In the genomic region with DNA sequence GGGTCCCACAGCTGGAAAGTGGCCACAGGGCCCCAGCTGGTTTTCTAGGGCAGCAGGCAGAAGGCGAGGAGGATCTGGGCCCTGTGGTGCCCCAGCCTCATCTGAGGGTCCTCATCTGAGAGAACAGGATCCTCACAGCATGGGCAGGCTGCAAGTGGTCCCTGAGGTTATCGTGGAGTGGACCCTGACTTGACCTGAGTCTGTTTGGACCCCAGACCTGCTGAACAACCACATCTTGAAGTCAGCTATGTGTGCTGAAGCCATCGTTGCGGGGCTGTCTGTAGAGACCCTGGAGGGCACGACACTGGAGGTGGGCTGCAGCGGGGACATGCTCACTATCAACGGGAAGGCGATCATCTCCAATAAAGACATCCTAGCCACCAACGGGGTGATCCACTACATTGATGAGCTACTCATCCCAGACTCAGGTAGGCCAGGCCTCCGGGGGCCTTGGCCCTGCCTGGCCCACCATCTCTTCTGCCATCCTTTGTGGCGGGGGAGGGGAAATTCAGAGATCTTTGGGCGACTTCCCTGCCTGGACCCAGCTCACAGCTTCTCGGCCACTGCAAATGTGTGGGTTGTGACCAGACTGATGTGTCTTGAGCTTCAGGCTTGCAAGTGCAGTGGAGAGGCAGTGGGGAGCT, we compare ENCODE assay signal across 20 cellular contexts. TPM values are rescaled to one million over a fixed set of nuclear protein-coding genes. Genes with fewer than 3 reads are reported as not detected.
DNase-seq lines count a peak whose midpoint lies in the region; ATAC-seq and TF ChIP-seq lines count a peak whose summit lies in the region.
"Had no signal": no experiment of that assay in that cellular context is flagged by ENCODE, and none has a peak within 500 bp of the region (broad histone marks: within the 10 kb centered on the region; RNA-seq: fewer than 3 reads in every experiment).

No MANE protein-coding gene starts in this region.

- no peak overlapping the region for H3K4me3 ChIP-seq in heart right ventricle
- H3K4me3 ChIP-seq in foreskin fibroblast (ENCODE audit: low read depth in 1 of 2, low read length in 2 of 2) = no peak overlapping the region
- H3K4me3 ChIP-seq: cardiac muscle cell, mucosa of descending colon had no signal

- ATAC-seq in heart right ventricle = no peak
- no peak for ATAC-seq in left ventricle myocardium superior
- ATAC-seq: activated CD8-positive, alpha-beta T cell treated with anti-CD3 and anti-CD28 coated beads for 36 hours had no signal

- DNase-seq in heart right ventricle (no peak), left ventricle myocardium superior (no peak), epithelial cell of prostate (ENCODE audit: low read depth, low spot score) (no peak), osteocyte (ENCODE audit: extremely low spot score, unreplicated experiment) (no peak), NCI-H82 (lab: John Stamatoyannopoulos, UW) (no peak), NCI-H146 treated with DMSO at 0.1 percent for 48 hours (lab: John Stamatoyannopoulos, UW; ENCODE audit: unreplicated experiment) (no peak), foreskin fibroblast (no peak), HEK293T (ENCODE audit: extremely low spot score) (no peak)
- DNase-seq: activated B cell treated with CpG ODN at 0.5 μM for 24 hours; activated CD8-positive, alpha-beta T cell treated with anti-CD3 and anti-CD28 coated beads for 36 hours; activated naive CD8-positive, alpha-beta T cell treated with anti-CD3 and anti-CD28 coated beads for 36 hours; CD4-positive, alpha-beta memory T cell; mucosa of descending colon; NCI-H1417 treated with DMSO at 0.1 percent for 48 hours; NCI-H2227 treated with DMSO at 0.1 percent for 48 hours; occipital lobe; SHP77 treated with DMSO at 0.1 percent for 48 hours; stimulated activated CD4-positive, alpha-beta T cell treated with anti-CD3 and anti-CD28 coated beads, Interleukin-4, amount 100 ng/mL, for 24 hours had no signal

- H3K9me3 ChIP-seq in heart right ventricle = no peaks in the 10 kb centered on the region
- H3K9me3 ChIP-seq: mucosa of descending colon had no signal

- TF ChIP-seq CTCF in heart right ventricle (IDR thresholded peaks at IDR 0.05) (no peak), osteocyte (IDR thresholded peaks at IDR 0.05) (no peak), foreskin fibroblast (IDR thresholded peaks at IDR 0.05; ENCODE audit: low read depth, low read length) (no peak)

- H3K27me3 Mint-ChIP-seq in osteocyte (ENCODE audit: unreplicated experiment) = no peaks in the 10 kb centered on the region
- H3K27me3 Mint-ChIP-seq: activated CD8-positive, alpha-beta T cell treated with anti-CD3 and anti-CD28 coated beads for 36 hours; activated naive CD8-positive, alpha-beta T cell treated with anti-CD3 and anti-CD28 coated beads for 36 hours; CD4-positive, alpha-beta memory T cell had no signal

- intact Hi-C loops in heart right ventricle (cut with DNase I) = loop anchor here in 1 of 10 donors (5.0 kb wide), 1 partner anchor 1279 kb away; no protein-coding TSS in a partner anchor
- intact Hi-C loops in left ventricle myocardium superior (cut with micrococcal nuclease) = no loop called here

- H3K4me1 Mint-ChIP-seq in osteocyte (ENCODE audit: unreplicated experiment) = peaks cover 43% of the 10 kb centered on the region
- H3K4me1 Mint-ChIP-seq: activated B cell treated with CpG ODN at 0.5 μM for 24 hours; activated naive CD8-positive, alpha-beta T cell treated with anti-CD3 and anti-CD28 coated beads for 36 hours had no signal

- POLR2A ChIA-PET in HEK293T (lab: Yijun Ruan, JAX) = interaction anchor here (1.0 to 1.4 kb wide), 3 partner anchors 12 to 66 kb away, joined by 4 to 7 read pairs (median 5); no protein-coding TSS in a partner anchor

- no peaks in the 10 kb centered on the region for H3K9me3 Mint-ChIP-seq in osteocyte (ENCODE audit: unreplicated experiment)
- H3K9me3 Mint-ChIP-seq: activated B cell treated with CpG ODN at 0.5 μM for 24 hours; activated CD8-positive, alpha-beta T cell treated with anti-CD3 and anti-CD28 coated beads for 36 hours; activated naive CD8-positive, alpha-beta T cell treated with anti-CD3 and anti-CD28 coated beads for 36 hours; activated T-cell treated with anti-CD3 and anti-CD28 coated beads, Interleukin-2, amount 50 U/mL, for 72 hours had no signal

- H3K27ac ChIP-seq in heart right ventricle (peak overlapping the region in 8 of 10 donors; percentile 24 to 61 (median 50)), epithelial cell of prostate (peak overlapping the region; percentile 46)
- H3K27ac ChIP-seq: cardiac muscle cell had no signal

- H3K36me3 Mint-ChIP-seq in osteocyte (ENCODE audit: unreplicated experiment) = peaks cover 20% of the 10 kb centered on the region
- H3K36me3 Mint-ChIP-seq: activated naive CD8-positive, alpha-beta T cell treated with anti-CD3 and anti-CD28 coated beads for 36 hours; CD4-positive, alpha-beta memory T cell had no signal

- H3K27me3 ChIP-seq in heart right ventricle = no peaks in the 10 kb centered on the region
- H3K27me3 ChIP-seq: cardiac muscle cell had no signal

- peak overlapping the region; percentile 38 for H3K27ac Mint-ChIP-seq in osteocyte (ENCODE audit: unreplicated experiment)
- H3K27ac Mint-ChIP-seq: activated B cell treated with CpG ODN at 0.5 μM for 24 hours; activated CD8-positive, alpha-beta T cell treated with anti-CD3 and anti-CD28 coated beads for 36 hours; activated naive CD8-positive, alpha-beta T cell treated with anti-CD3 and anti-CD28 coated beads for 36 hours; activated T-cell treated with anti-CD3 and anti-CD28 coated beads, Interleukin-2, amount 50 U/mL, for 72 hours; CD4-positive, alpha-beta memory T cell had no signal

- H3K36me3 ChIP-seq in heart right ventricle = peaks cover 0 to 100% (median 6%) of the 10 kb centered on the region in 9 donors
- H3K36me3 ChIP-seq: cardiac muscle cell had no signal

- H3K4me3 Mint-ChIP-seq in osteocyte (ENCODE audit: unreplicated experiment) = no peak overlapping the region
- H3K4me3 Mint-ChIP-seq: activated B cell treated with CpG ODN at 0.5 μM for 24 hours; activated CD8-positive, alpha-beta T cell treated with anti-CD3 and anti-CD28 coated beads for 36 hours; activated naive CD8-positive, alpha-beta T cell treated with anti-CD3 and anti-CD28 coated beads for 36 hours; activated T-cell treated with anti-CD3 and anti-CD28 coated beads, Interleukin-2, amount 50 U/mL, for 72 hours; CD4-positive, alpha-beta memory T cell had no signal

- H3K4me1 ChIP-seq in heart right ventricle = peaks cover 0 to 38% (median 22%) of the 10 kb centered on the region in 9 donors

- CTCF ChIA-PET in HEK293T (lab: Yijun Ruan, JAX) = interaction anchor here (0.6 to 1.7 kb wide), 3 partner anchors 75 to 487 kb away, joined by 3 to 7 read pairs (median 4); no protein-coding TSS in a partner anchor

- 96% methylated on average over 13 of the region's 13 CpGs for WGBS in heart right ventricle, 2 donors

TF ChIP-seq in HEK293T, 16 proteins besides CTCF, POLR2A, EP300 and RAD21:
- TF ChIP-seq TARDBP (IDR thresholded peaks at IDR 0.05) = no peak
- no peak for TF ChIP-seq FOXM1 (IDR thresholded peaks at IDR 0.05; ENCODE audit: borderline replicate concordance)
- TF ChIP-seq ARNT (IDR thresholded peaks at IDR 0.05) = no peak
- TF ChIP-seq FOXK2 (IDR thresholded peaks at IDR 0.05) = no peak
- no peak for TF ChIP-seq L3MBTL2 (conservative IDR thresholded peaks at IDR 0.05)
- no peak for TF ChIP-seq SP1 (IDR thresholded peaks at IDR 0.05)
- no peak for TF ChIP-seq NFRKB (IDR thresholded peaks at IDR 0.05)
- TF ChIP-seq FOXA1 (IDR thresholded peaks at IDR 0.05) = no peak
- no peak for TF ChIP-seq PKNOX1 (IDR thresholded peaks at IDR 0.05)
- TF ChIP-seq ELF4 (IDR thresholded peaks at IDR 0.05) = no peak
- TF ChIP-seq CTBP1 (IDR thresholded peaks at IDR 0.05; ENCODE audit: borderline replicate concordance) = no peak
- TF ChIP-seq ZNF384 (IDR thresholded peaks at IDR 0.05) = no peak
- no peak for TF ChIP-seq BHLHE40 (IDR thresholded peaks at IDR 0.05; ENCODE audit: borderline replicate concordance)
- no peak for TF ChIP-seq HDGF (IDR thresholded peaks at IDR 0.05; ENCODE audit: borderline replicate concordance)
- no peak for TF ChIP-seq SUZ12 (IDR thresholded peaks at IDR 0.05)

RNA-seq across cellular contexts. Expression of gene TGFBI, which starts 24.0 kb away (rescaled TPM):
- total RNA-seq in heart right ventricle = 100 to 1,000 TPM in 1 of 10 donors, 10 to 100 TPM in 9; 29.6 to 137 (median 46.2) TPM
- polyA plus RNA-seq in heart right ventricle = 10 to 100 TPM; 65.5 to 69.9 TPM
- 47.6 TPM for total RNA-seq in left ventricle myocardium superior
- 267 and 343 TPM in 2 replicates for total RNA-seq in osteocyte
- total RNA-seq: activated CD8-positive, alpha-beta T cell treated with anti-CD3 and anti-CD28 coated beads for 36 hours; activated naive CD8-positive, alpha-beta T cell treated with anti-CD3 and anti-CD28 coated beads for 36 hours; activated T-cell treated with anti-CD3 and anti-CD28 coated beads, Interleukin-2, amount 50 U/mL, for 72 hours had no signal
